2 cellular contexts compared by ENCODE assay signal in the genomic region with DNA sequence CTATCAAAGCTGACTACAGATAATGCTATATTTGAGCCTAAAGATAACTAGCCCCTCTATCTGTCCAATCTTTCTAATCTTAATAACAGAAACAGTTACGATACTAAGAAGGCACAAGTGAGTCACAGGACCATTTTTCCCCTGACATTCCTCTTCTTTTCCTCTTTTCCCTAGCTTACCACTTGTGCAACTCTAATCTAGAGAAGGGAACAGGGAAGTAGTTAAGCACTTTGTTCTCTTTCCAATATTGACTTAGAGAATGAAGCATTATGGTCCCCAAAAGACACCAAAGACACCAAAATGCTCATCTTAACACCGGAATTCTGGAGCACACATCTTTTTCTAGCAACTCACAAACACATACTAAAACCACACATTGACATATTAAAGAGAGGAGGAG.
A peak's percentile ranks its signal among the peaks of the same experiment; 100 is the strongest.
TF ChIP-seq lines count a peak whose summit lies in the region.

No MANE protein-coding gene starts in this region.

TF ChIP-seq in K562, 482 proteins besides CTCF, POLR2A, EP300 and RAD21:
- TF ChIP-seq CBFA2T3 (IDR thresholded peaks at IDR 0.05) (0 out of 2 replicates have a peak, but pooled peaks have one; percentile 3), ZBED1 (IDR thresholded peaks at IDR 0.05) (no peak), TBL1XR1 (IDR thresholded peaks at IDR 0.05; ENCODE audit: low read length in 2 of 2) (no peak), ZFP36 (IDR thresholded peaks at IDR 0.05; ENCODE audit: low read depth, low read length, partially characterized antibody) (no peak), ZNF76 (CRISPR knock-in tag; IDR thresholded peaks at IDR 0.05; ENCODE audit: borderline replicate concordance) (no peak), TRIM24 (IDR thresholded peaks at IDR 0.05) (no peak), NFE2L1 (tag; IDR thresholded peaks at IDR 0.05; ENCODE audit: borderline replicate concordance, low read depth) (no peak), SREBF1 (IDR thresholded peaks at IDR 0.05; ENCODE audit: borderline replicate concordance, low read depth, low read length) (no peak), FOSL1 (tag; conservative IDR thresholded peaks at IDR 0.05) (peak; percentile 79), CHCHD3 (CRISPR knock-in tag; IDR thresholded peaks at IDR 0.05) (no peak), ARID1B (IDR thresholded peaks at IDR 0.05) (peak; percentile 28; the same call in 1 of the 2 replicates), CEBPB (tag; IDR thresholded peaks at IDR 0.05) (peak; percentile 30; the same call in 1 of the 2 replicates), ELF1 (tag; IDR thresholded peaks at IDR 0.05) (0 out of 2 replicates have a peak, but pooled peaks have one; percentile 46), NCOA6 (IDR thresholded peaks at IDR 0.05) (no peak), ZKSCAN1 (IDR thresholded peaks at IDR 0.05; ENCODE audit: low read depth, low read length) (no peak), CSDE1 (IDR thresholded peaks at IDR 0.05) (no peak), FOXA3 (CRISPR knock-in tag; conservative IDR thresholded peaks at IDR 0.05 in 1 of 2, IDR thresholded peaks at IDR 0.05 in 1 of 2) (peak in 1 of 2 experiments; percentile 86; a peak in 2 of 4 replicates), JUND (IDR thresholded peaks at IDR 0.05; ENCODE audit: borderline replicate concordance, low read depth, low read length) (peak; percentile 26; the same call in 1 of the 2 replicates), JUND (tag; IDR thresholded peaks at IDR 0.05; ENCODE audit: borderline replicate concordance, low read depth, low read length) (no peak)
- TF ChIP-seq, protein P1, sequence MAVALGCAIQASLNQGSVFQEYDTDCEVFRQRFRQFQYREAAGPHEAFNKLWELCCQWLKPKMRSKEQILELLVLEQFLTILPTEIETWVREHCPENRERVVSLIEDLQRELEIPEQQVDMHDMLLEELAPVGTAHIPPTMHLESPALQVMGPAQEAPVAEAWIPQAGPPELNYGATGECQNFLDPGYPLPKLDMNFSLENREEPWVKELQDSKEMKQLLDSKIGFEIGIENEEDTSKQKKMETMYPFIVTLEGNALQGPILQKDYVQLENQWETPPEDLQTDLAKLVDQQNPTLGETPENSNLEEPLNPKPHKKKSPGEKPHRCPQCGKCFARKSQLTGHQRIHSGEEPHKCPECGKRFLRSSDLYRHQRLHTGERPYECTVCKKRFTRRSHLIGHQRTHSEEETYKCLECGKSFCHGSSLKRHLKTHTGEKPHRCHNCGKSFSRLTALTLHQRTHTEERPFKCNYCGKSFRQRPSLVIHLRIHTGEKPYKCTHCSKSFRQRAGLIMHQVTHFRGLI (CRISPR knock-in tag; IDR thresholded peaks at IDR 0.05), result no peak
- TF ChIP-seq, protein P2, sequence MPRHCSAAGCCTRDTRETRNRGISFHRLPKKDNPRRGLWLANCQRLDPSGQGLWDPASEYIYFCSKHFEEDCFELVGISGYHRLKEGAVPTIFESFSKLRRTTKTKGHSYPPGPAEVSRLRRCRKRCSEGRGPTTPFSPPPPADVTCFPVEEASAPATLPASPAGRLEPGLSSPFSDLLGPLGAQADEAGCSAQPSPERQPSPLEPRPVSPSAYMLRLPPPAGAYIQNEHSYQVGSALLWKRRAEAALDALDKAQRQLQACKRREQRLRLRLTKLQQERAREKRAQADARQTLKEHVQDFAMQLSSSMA (CRISPR knock-in tag; IDR thresholded peaks at IDR 0.05), result no peak

TF ChIP-seq in HepG2, 621 proteins besides CTCF, POLR2A, EP300 and RAD21 (continues in another document):
- TF ChIP-seq BCL6 (CRISPR knock-in tag; IDR thresholded peaks at IDR 0.05) (peak; percentile 47; the same call in 1 of the 2 replicates), JUND (CRISPR knock-in tag; IDR thresholded peaks at IDR 0.05) (no peak), RARA (CRISPR knock-in tag; IDR thresholded peaks at IDR 0.05) (0 out of 2 replicates have a peak, but pooled peaks have one; percentile 7), CEBPB (IDR thresholded peaks at IDR 0.05; ENCODE audit: borderline replicate concordance, low read depth, low read length) (peak; percentile 79; the same call in 1 of the 2 replicates), ZNF12 (CRISPR knock-in tag; IDR thresholded peaks at IDR 0.05) (0 out of 2 replicates have a peak, but pooled peaks have one; percentile 20), THAP11 (CRISPR knock-in tag; IDR thresholded peaks at IDR 0.05) (no peak), CBX1 (IDR thresholded peaks at IDR 0.05; ENCODE audit: low read depth) (no peak), HMG20B (CRISPR knock-in tag; conservative IDR thresholded peaks at IDR 0.05) (0 out of 2 replicates have a peak, but pooled peaks have one; percentile 40), FOXA3 (CRISPR knock-in tag; IDR thresholded peaks at IDR 0.05) (peak; percentile 63; the same call in 1 of the 2 replicates), TRIM24 (CRISPR knock-in tag; IDR thresholded peaks at IDR 0.05) (no peak), RCOR2 (CRISPR knock-in tag; IDR thresholded peaks at IDR 0.05) (peak; percentile 41; the same call in 1 of the 2 replicates), HMG20A (CRISPR knock-in tag; IDR thresholded peaks at IDR 0.05; ENCODE audit: borderline replicate concordance) (peak; percentile 50), GATAD2A (CRISPR knock-in tag; IDR thresholded peaks at IDR 0.05) (peak; percentile 46), ELF3 (CRISPR knock-in tag; IDR thresholded peaks at IDR 0.05) (peak; percentile 82), CEBPG (CRISPR knock-in tag; IDR thresholded peaks at IDR 0.05) (peak; percentile 73), ATRX (CRISPR knock-in tag; IDR thresholded peaks at IDR 0.05; ENCODE audit: borderline replicate concordance) (no peak), ZNF292 (CRISPR knock-in tag; IDR thresholded peaks at IDR 0.05; ENCODE audit: borderline replicate concordance, low read depth) (no peak), SOX6 (IDR thresholded peaks at IDR 0.05) (no peak), SOX6 (CRISPR knock-in tag; IDR thresholded peaks at IDR 0.05) (peak; percentile 24; the same call in 1 of the 2 replicates), RNF2 (conservative IDR thresholded peaks at IDR 0.05; ENCODE audit: low read depth) (no peak), NR2F1 (CRISPR knock-in tag; IDR thresholded peaks at IDR 0.05) (no peak)
- TF ChIP-seq, protein P3, sequence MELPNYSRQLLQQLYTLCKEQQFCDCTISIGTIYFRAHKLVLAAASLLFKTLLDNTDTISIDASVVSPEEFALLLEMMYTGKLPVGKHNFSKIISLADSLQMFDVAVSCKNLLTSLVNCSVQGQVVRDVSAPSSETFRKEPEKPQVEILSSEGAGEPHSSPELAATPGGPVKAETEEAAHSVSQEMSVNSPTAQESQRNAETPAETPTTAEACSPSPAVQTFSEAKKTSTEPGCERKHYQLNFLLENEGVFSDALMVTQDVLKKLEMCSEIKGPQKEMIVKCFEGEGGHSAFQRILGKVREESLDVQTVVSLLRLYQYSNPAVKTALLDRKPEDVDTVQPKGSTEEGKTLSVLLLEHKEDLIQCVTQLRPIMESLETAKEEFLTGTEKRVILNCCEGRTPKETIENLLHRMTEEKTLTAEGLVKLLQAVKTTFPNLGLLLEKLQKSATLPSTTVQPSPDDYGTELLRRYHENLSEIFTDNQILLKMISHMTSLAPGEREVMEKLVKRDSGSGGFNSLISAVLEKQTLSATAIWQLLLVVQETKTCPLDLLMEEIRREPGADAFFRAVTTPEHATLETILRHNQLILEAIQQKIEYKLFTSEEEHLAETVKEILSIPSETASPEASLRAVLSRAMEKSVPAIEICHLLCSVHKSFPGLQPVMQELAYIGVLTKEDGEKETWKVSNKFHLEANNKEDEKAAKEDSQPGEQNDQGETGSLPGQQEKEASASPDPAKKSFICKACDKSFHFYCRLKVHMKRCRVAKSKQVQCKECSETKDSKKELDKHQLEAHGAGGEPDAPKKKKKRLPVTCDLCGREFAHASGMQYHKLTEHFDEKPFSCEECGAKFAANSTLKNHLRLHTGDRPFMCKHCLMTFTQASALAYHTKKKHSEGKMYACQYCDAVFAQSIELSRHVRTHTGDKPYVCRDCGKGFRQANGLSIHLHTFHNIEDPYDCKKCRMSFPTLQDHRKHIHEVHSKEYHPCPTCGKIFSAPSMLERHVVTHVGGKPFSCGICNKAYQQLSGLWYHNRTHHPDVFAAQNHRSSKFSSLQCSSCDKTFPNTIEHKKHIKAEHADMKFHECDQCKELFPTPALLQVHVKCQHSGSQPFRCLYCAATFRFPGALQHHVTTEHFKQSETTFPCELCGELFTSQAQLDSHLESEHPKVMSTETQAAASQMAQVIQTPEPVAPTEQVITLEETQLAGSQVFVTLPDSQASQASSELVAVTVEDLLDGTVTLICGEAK (IDR thresholded peaks at IDR 0.05), result no peak
- TF ChIP-seq, protein P3 (CRISPR knock-in tag; IDR thresholded peaks at IDR 0.05), result no peak
- TF ChIP-seq, protein P4, sequence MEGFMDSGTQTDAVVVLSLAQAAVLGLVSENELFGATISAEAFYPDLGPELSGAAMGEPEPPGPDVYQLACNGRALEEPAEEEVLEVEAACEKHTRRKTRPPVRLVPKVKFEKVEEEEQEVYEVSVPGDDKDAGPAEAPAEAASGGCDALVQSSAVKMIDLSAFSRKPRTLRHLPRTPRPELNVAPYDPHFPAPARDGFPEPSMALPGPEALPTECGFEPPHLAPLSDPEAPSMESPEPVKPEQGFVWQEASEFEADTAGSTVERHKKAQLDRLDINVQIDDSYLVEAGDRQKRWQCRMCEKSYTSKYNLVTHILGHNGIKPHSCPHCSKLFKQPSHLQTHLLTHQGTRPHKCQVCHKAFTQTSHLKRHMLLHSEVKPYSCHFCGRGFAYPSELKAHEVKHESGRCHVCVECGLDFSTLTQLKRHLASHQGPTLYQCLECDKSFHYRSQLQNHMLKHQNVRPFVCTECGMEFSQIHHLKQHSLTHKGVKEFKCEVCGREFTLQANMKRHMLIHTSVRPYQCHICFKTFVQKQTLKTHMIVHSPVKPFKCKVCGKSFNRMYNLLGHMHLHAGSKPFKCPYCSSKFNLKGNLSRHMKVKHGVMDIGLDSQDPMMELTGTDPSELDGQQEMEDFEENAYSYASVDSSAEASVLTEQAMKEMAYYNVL (CRISPR knock-in tag; IDR thresholded peaks at IDR 0.05; ENCODE audit: borderline replicate concordance), result 0 out of 2 replicates have a peak, but pooled peaks have one; percentile 24
- TF ChIP-seq, protein P5, sequence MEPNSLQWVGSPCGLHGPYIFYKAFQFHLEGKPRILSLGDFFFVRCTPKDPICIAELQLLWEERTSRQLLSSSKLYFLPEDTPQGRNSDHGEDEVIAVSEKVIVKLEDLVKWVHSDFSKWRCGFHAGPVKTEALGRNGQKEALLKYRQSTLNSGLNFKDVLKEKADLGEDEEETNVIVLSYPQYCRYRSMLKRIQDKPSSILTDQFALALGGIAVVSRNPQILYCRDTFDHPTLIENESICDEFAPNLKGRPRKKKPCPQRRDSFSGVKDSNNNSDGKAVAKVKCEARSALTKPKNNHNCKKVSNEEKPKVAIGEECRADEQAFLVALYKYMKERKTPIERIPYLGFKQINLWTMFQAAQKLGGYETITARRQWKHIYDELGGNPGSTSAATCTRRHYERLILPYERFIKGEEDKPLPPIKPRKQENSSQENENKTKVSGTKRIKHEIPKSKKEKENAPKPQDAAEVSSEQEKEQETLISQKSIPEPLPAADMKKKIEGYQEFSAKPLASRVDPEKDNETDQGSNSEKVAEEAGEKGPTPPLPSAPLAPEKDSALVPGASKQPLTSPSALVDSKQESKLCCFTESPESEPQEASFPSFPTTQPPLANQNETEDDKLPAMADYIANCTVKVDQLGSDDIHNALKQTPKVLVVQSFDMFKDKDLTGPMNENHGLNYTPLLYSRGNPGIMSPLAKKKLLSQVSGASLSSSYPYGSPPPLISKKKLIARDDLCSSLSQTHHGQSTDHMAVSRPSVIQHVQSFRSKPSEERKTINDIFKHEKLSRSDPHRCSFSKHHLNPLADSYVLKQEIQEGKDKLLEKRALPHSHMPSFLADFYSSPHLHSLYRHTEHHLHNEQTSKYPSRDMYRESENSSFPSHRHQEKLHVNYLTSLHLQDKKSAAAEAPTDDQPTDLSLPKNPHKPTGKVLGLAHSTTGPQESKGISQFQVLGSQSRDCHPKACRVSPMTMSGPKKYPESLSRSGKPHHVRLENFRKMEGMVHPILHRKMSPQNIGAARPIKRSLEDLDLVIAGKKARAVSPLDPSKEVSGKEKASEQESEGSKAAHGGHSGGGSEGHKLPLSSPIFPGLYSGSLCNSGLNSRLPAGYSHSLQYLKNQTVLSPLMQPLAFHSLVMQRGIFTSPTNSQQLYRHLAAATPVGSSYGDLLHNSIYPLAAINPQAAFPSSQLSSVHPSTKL (CRISPR knock-in tag; IDR thresholded peaks at IDR 0.05), result peak; percentile 52
- TF ChIP-seq, protein P6, sequence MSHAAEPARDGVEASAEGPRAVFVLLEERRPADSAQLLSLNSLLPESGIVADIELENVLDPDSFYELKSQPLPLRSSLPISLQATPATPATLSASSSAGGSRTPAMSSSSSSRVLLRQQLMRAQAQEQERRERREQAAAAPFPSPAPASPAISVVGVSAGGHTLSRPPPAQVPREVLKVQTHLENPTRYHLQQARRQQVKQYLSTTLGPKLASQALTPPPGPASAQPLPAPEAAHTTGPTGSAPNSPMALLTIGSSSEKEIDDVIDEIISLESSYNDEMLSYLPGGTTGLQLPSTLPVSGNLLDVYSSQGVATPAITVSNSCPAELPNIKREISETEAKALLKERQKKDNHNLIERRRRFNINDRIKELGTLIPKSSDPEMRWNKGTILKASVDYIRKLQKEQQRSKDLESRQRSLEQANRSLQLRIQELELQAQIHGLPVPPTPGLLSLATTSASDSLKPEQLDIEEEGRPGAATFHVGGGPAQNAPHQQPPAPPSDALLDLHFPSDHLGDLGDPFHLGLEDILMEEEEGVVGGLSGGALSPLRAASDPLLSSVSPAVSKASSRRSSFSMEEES (CRISPR knock-in tag; IDR thresholded peaks at IDR 0.05), result peak; percentile 56; the same call in 1 of the 2 replicates
